1 cellular context compared by ENCODE assay signal in the genomic region with DNA sequence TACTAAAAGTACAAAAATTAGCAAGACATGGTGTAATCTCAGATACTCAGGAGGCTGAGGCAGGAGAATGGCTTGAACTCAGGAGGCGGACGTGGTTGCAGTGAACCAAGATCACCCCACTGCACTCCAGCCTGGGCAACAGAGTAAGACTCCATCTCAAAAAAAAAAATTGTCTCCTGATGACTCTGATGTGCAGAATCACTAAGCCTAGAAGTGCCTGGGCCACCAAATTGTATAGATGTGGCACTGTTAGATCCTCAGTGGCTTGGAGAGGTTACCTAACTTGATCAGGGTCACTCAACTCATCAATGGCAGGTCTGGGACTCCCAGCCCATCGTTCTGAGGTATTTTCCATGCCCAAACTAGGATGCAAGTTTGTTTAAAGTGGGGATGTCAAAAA.
A peak's percentile ranks its signal among the peaks of the same experiment; 100 is the strongest.
TF ChIP-seq lines count a peak whose summit lies in the region.

No MANE protein-coding gene starts in this region.

TF ChIP-seq in H1, 55 proteins besides CTCF, POLR2A, EP300 and RAD21:
- TF ChIP-seq POLR2AphosphoS5 (IDR thresholded peaks at IDR 0.05; ENCODE audit: low read depth, low read length) (peak; percentile 52; the same call in 1 of the 2 replicates), TAF7 (optimal IDR thresholded peaks at IDR 0.05; ENCODE audit: borderline replicate concordance, low read depth, low read length) (peak; percentile 84), FOSL1 (IDR thresholded peaks at IDR 0.05; ENCODE audit: insufficient read depth, low read depth, low read length) (no peak), HDAC2 (IDR thresholded peaks at IDR 0.05; ENCODE audit: borderline replicate concordance in 1 of 2, low read depth in 2 of 2, low read length in 2 of 2) (no peak), HDAC6 (IDR thresholded peaks at IDR 0.05; ENCODE audit: low read depth, low read length) (no peak)
- TF ChIP-seq, protein P1, sequence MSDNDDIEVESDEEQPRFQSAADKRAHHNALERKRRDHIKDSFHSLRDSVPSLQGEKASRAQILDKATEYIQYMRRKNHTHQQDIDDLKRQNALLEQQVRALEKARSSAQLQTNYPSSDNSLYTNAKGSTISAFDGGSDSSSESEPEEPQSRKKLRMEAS (IDR thresholded peaks at IDR 0.05) = no peak
